1 cellular context compared by ENCODE assay signal in the genomic region with DNA sequence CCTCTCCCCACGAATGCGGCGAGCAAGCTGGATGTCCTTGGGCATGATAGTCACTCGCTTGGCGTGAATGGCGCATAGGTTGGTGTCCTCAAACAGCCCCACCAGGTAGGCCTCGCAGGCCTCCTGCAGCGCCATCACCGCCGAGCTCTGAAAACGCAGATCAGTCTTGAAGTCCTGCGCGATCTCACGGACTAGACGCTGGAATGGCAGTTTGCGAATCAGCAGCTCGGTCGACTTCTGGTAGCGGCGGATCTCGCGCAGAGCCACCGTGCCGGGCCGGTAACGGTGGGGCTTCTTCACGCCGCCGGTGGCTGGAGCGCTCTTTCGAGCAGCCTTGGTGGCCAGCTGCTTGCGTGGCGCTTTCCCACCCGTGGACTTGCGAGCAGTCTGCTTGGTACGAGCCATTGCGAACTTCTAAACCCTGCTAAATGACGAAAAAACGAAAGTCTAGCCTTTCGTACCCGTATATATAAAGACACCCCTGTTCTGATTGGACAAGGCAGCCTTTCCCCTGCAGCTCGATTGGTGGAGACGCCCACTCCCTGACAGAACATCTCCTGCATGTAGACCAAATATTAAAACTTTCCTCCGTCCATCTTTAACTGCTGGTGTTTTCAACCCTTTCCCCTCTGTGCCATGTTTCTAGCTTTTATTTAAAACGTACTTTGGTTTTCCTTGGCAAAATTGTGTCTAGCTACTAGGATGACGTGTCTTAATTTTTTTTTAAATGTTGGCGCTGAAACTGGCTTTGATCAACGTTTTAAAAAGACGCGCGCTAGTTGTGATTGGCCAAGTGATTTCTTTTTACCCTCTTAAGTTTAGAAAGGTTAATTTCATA.
TF ChIP-seq lines count a peak whose summit lies in the region.

No MANE protein-coding gene starts in this region.

TF ChIP-seq in K562, 482 proteins besides CTCF, POLR2A, EP300 and RAD21 (continued from another document and continues in another):
- TF ChIP-seq CAMTA2 (CRISPR knock-in tag; conservative IDR thresholded peaks at IDR 0.05) (no peak; the same call in 1 of the 2 replicates), ZNF57 (CRISPR knock-in tag; IDR thresholded peaks at IDR 0.05) (peak; percentile 71; the same call in 1 of the 2 replicates), ZNF551 (CRISPR knock-in tag; IDR thresholded peaks at IDR 0.05) (peak; percentile 70; the same call in 1 of the 2 replicates), ZNF444 (CRISPR knock-in tag; IDR thresholded peaks at IDR 0.05) (no peak; the same call in 1 of the 2 replicates), ZNF695 (CRISPR knock-in tag; IDR thresholded peaks at IDR 0.05) (0 out of 2 replicates have a peak, but pooled peaks have one; percentile 53), MBD2 (IDR thresholded peaks at IDR 0.05; ENCODE audit: borderline replicate concordance, low read depth) (peak; percentile 87), ZNF589 (CRISPR knock-in tag; IDR thresholded peaks at IDR 0.05; ENCODE audit: low read depth) (no peak), KDM2B (CRISPR knock-in tag; IDR thresholded peaks at IDR 0.05) (peak; percentile 76; the same call in 1 of the 2 replicates), GTF2A2 (tag; IDR thresholded peaks at IDR 0.05) (no peak), ZFP1 (CRISPR knock-in tag; IDR thresholded peaks at IDR 0.05) (0 out of 2 replicates have a peak, but pooled peaks have one; percentile 54), WHSC1 (IDR thresholded peaks at IDR 0.05; ENCODE audit: low read length) (no peak), RUNX1 (IDR thresholded peaks at IDR 0.05; ENCODE audit: low read depth) (no peak), CBX5 (IDR thresholded peaks at IDR 0.05; ENCODE audit: borderline replicate concordance, low read depth) (no peak), ZNF830 (CRISPR knock-in tag; IDR thresholded peaks at IDR 0.05) (no peak), PHF8 (IDR thresholded peaks at IDR 0.05; ENCODE audit: borderline replicate concordance, low read length) (peak; percentile 72; the same call in 1 of the 2 replicates), SIN3A (IDR thresholded peaks at IDR 0.05; ENCODE audit: borderline replicate concordance in 2 of 2, control insufficient read depth in 1 of 2, low read depth in 2 of 2, low read length in 2 of 2) (peak; percentile 35 to 78; a peak in 3 of 4 replicates), ZNF717 (CRISPR knock-in tag; IDR thresholded peaks at IDR 0.05) (peak; percentile 63; the same call in 1 of the 2 replicates), CSDE1 (IDR thresholded peaks at IDR 0.05) (peak in 1 of 2 experiments; percentile 10; a peak in 1 of 4 replicates), KDM4B (IDR thresholded peaks at IDR 0.05; ENCODE audit: borderline replicate concordance in 2 of 2, low read depth in 1 of 2) (0 out of 4 replicates have a peak, but pooled peaks of 1 of the 2 experiments have one; percentile 33), ZC3H4 (CRISPR knock-in tag; IDR thresholded peaks at IDR 0.05; ENCODE audit: borderline replicate concordance) (peak; percentile 100), FOS (IDR thresholded peaks at IDR 0.05; ENCODE audit: extremely low read depth, insufficient read length) (peak; percentile 93), EGR1 (conservative IDR thresholded peaks at IDR 0.05) (peak; percentile 74), JUN (IDR thresholded peaks at IDR 0.05; ENCODE audit: borderline replicate concordance, low read depth, low read length) (peak; percentile 36; the same call in 1 of the 2 replicates), JUN (CRISPR knock-in tag; IDR thresholded peaks at IDR 0.05; ENCODE audit: borderline replicate concordance) (no peak), TRIM28 (IDR thresholded peaks at IDR 0.05) (no peak), HCFC1 (IDR thresholded peaks at IDR 0.05; ENCODE audit: low read depth, low read length) (peak; percentile 42; the same call in 1 of the 2 replicates), ZC3H8 (IDR thresholded peaks at IDR 0.05) (no peak), BRF1 (IDR thresholded peaks at IDR 0.05; ENCODE audit: borderline replicate concordance, extremely low read depth, insufficient read length) (no peak), SMARCC2 (IDR thresholded peaks at IDR 0.05; ENCODE audit: low read depth) (no peak), RCOR1 (IDR thresholded peaks at IDR 0.05; ENCODE audit: borderline replicate concordance in 1 of 2, low read depth in 2 of 2, low read length in 2 of 2) (no peak; a peak in 2 of 4 replicates), ZNF316 (IDR thresholded peaks at IDR 0.05) (no peak), MAFK (IDR thresholded peaks at IDR 0.05; ENCODE audit: low read length) (no peak; the same call in 1 of the 2 replicates), KLF10 (CRISPR knock-in tag; IDR thresholded peaks at IDR 0.05) (peak; percentile 73), ZNF140 (CRISPR knock-in tag; IDR thresholded peaks at IDR 0.05) (no peak), ELF2 (CRISPR knock-in tag; IDR thresholded peaks at IDR 0.05) (peak; percentile 61; the same call in 1 of the 2 replicates), ZNF3 (CRISPR knock-in tag; IDR thresholded peaks at IDR 0.05) (no peak), OTX1 (CRISPR knock-in tag; IDR thresholded peaks at IDR 0.05) (peak; percentile 41; the same call in 1 of the 2 replicates), NFIC (IDR thresholded peaks at IDR 0.05) (peak; percentile 10; the same call in 1 of the 2 replicates), TCF7 (IDR thresholded peaks at IDR 0.05; ENCODE audit: borderline replicate concordance) (no peak), ZNF146 (CRISPR knock-in tag; IDR thresholded peaks at IDR 0.05; ENCODE audit: unreplicated experiment) (no peak), ARID2 (IDR thresholded peaks at IDR 0.05) (no peak), MIER1 (IDR thresholded peaks at IDR 0.05; ENCODE audit: low read depth) (no peak)
- TF ChIP-seq, protein P1, sequence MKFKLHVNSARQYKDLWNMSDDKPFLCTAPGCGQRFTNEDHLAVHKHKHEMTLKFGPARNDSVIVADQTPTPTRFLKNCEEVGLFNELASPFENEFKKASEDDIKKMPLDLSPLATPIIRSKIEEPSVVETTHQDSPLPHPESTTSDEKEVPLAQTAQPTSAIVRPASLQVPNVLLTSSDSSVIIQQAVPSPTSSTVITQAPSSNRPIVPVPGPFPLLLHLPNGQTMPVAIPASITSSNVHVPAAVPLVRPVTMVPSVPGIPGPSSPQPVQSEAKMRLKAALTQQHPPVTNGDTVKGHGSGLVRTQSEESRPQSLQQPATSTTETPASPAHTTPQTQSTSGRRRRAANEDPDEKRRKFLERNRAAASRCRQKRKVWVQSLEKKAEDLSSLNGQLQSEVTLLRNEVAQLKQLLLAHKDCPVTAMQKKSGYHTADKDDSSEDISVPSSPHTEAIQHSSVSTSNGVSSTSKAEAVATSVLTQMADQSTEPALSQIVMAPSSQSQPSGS (CRISPR knock-in tag; IDR thresholded peaks at IDR 0.05): no peak
- TF ChIP-seq, protein P2, sequence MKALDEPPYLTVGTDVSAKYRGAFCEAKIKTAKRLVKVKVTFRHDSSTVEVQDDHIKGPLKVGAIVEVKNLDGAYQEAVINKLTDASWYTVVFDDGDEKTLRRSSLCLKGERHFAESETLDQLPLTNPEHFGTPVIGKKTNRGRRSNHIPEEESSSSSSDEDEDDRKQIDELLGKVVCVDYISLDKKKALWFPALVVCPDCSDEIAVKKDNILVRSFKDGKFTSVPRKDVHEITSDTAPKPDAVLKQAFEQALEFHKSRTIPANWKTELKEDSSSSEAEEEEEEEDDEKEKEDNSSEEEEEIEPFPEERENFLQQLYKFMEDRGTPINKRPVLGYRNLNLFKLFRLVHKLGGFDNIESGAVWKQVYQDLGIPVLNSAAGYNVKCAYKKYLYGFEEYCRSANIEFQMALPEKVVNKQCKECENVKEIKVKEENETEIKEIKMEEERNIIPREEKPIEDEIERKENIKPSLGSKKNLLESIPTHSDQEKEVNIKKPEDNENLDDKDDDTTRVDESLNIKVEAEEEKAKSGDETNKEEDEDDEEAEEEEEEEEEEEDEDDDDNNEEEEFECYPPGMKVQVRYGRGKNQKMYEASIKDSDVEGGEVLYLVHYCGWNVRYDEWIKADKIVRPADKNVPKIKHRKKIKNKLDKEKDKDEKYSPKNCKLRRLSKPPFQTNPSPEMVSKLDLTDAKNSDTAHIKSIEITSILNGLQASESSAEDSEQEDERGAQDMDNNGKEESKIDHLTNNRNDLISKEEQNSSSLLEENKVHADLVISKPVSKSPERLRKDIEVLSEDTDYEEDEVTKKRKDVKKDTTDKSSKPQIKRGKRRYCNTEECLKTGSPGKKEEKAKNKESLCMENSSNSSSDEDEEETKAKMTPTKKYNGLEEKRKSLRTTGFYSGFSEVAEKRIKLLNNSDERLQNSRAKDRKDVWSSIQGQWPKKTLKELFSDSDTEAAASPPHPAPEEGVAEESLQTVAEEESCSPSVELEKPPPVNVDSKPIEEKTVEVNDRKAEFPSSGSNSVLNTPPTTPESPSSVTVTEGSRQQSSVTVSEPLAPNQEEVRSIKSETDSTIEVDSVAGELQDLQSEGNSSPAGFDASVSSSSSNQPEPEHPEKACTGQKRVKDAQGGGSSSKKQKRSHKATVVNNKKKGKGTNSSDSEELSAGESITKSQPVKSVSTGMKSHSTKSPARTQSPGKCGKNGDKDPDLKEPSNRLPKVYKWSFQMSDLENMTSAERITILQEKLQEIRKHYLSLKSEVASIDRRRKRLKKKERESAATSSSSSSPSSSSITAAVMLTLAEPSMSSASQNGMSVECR (CRISPR knock-in tag; IDR thresholded peaks at IDR 0.05): peak; percentile 91
- TF ChIP-seq, protein P3, sequence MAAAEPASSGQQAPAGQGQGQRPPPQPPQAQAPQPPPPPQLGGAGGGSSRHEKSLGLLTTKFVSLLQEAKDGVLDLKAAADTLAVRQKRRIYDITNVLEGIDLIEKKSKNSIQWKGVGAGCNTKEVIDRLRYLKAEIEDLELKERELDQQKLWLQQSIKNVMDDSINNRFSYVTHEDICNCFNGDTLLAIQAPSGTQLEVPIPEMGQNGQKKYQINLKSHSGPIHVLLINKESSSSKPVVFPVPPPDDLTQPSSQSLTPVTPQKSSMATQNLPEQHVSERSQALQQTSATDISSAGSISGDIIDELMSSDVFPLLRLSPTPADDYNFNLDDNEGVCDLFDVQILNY (CRISPR knock-in tag; IDR thresholded peaks at IDR 0.05): peak; percentile 93
- TF ChIP-seq, protein P4, sequence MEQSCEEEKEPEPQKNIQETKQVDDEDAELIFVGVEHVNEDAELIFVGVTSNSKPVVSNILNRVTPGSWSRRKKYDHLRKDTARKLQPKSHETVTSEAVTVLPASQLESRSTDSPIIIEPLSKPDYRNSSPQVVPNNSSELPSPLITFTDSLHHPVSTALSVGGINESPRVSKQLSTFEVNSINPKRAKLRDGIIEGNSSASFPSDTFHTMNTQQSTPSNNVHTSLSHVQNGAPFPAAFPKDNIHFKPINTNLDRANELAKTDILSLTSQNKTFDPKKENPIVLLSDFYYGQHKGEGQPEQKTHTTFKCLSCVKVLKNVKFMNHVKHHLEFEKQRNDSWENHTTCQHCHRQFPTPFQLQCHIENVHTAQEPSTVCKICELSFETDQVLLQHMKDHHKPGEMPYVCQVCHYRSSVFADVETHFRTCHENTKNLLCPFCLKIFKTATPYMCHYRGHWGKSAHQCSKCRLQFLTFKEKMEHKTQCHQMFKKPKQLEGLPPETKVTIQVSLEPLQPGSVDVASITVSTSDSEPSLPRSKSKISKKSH (CRISPR knock-in tag; IDR thresholded peaks at IDR 0.05): no peak
- TF ChIP-seq, protein P5, sequence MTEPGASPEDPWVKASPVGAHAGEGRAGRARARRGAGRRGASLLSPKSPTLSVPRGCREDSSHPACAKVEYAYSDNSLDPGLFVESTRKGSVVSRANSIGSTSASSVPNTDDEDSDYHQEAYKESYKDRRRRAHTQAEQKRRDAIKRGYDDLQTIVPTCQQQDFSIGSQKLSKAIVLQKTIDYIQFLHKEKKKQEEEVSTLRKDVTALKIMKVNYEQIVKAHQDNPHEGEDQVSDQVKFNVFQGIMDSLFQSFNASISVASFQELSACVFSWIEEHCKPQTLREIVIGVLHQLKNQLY (CRISPR knock-in tag; conservative IDR thresholded peaks at IDR 0.05): peak in 1 of 2 experiments; percentile 52; a peak in 1 of 4 replicates
- TF ChIP-seq, protein P6, sequence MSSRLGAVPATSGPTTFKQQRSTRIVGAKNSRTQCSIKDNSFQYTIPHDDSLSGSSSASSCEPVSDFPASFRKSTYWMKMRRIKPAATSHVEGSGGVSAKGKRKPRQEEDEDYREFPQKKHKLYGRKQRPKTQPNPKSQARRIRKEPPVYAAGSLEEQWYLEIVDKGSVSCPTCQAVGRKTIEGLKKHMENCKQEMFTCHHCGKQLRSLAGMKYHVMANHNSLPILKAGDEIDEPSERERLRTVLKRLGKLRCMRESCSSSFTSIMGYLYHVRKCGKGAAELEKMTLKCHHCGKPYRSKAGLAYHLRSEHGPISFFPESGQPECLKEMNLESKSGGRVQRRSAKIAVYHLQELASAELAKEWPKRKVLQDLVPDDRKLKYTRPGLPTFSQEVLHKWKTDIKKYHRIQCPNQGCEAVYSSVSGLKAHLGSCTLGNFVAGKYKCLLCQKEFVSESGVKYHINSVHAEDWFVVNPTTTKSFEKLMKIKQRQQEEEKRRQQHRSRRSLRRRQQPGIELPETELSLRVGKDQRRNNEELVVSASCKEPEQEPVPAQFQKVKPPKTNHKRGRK (tag; IDR thresholded peaks at IDR 0.05): no peak
- TF ChIP-seq, protein P7, sequence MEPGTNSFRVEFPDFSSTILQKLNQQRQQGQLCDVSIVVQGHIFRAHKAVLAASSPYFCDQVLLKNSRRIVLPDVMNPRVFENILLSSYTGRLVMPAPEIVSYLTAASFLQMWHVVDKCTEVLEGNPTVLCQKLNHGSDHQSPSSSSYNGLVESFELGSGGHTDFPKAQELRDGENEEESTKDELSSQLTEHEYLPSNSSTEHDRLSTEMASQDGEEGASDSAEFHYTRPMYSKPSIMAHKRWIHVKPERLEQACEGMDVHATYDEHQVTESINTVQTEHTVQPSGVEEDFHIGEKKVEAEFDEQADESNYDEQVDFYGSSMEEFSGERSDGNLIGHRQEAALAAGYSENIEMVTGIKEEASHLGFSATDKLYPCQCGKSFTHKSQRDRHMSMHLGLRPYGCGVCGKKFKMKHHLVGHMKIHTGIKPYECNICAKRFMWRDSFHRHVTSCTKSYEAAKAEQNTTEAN (CRISPR knock-in tag; IDR thresholded peaks at IDR 0.05): 0 out of 2 replicates have a peak, but pooled peaks have one; percentile 50
- TF ChIP-seq, protein P8, sequence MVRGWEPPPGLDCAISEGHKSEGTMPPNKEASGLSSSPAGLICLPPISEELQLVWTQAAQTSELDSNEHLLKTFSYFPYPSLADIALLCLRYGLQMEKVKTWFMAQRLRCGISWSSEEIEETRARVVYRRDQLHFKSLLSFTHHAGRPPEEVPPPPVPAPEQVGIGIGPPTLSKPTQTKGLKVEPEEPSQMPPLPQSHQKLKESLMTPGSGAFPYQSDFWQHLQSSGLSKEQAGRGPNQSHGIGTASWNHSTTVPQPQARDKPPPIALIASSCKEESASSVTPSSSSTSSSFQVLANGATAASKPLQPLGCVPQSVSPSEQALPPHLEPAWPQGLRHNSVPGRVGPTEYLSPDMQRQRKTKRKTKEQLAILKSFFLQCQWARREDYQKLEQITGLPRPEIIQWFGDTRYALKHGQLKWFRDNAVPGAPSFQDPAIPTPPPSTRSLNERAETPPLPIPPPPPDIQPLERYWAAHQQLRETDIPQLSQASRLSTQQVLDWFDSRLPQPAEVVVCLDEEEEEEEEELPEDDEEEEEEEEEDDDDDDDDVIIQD (CRISPR knock-in tag; IDR thresholded peaks at IDR 0.05): no peak
